Comparison of ENCODE assay signal across 16 cellular contexts in the genomic region with DNA sequence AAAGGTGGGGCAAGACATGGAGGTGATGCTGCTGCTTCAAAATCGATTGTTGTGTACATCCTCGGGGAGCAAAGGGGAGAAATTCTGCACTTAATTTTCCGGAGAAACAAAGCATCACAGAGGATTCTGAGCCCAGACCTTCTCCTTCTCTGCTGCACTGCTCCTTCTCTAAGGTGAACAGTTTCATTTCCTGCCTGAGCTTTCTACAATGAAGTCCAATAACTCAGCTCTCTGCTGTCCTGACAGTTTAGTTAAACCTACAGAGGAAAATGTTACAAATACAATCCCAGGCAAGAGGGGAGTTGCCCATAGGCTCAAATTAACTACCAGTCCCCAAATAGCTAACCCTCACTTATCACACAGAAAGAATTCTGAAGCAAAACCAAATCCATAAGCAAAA.
A peak's percentile ranks its signal among the peaks of the same experiment; 100 is the strongest.
DNase-seq lines count a peak whose midpoint lies in the region; ATAC-seq and TF ChIP-seq lines count a peak whose summit lies in the region.
"Had no signal": no experiment of that assay in that cellular context is flagged by ENCODE, and none has a peak within 500 bp of the region (broad histone marks: within the 10 kb centered on the region; RNA-seq: fewer than 3 reads in every experiment).

No MANE protein-coding gene starts in this region.

- TF ChIP-seq CTCF in PC-9 (conservative IDR thresholded peaks at IDR 0.05) (no peak), nephron (IDR thresholded peaks at IDR 0.05; ENCODE audit: unreplicated experiment in 3 of 3) (no peak), foreskin keratinocyte (conservative IDR thresholded peaks at IDR 0.05) (no peak)

- no peaks in the 10 kb centered on the region for H3K9me3 Mint-ChIP-seq in nephron
- no peaks in the 10 kb centered on the region for H3K9me3 Mint-ChIP-seq in CD4-positive, alpha-beta memory T cell
- H3K9me3 Mint-ChIP-seq: activated CD4-positive, alpha-beta T cell treated with anti-CD3 and anti-CD28 coated beads, Interleukin-2, amount 10 ng/mL, durations not matched to agents 7 days and 5 days; naive B cell had no signal

- H4K20me1 ChIP-seq in PC-9 (ENCODE audit: insufficient read depth) = no peaks in the 10 kb centered on the region

- no peak overlapping the region for H3K4me3 ChIP-seq in PC-9
- no peak overlapping the region for H3K4me3 ChIP-seq in CD4-positive, alpha-beta memory T cell (ENCODE audit: low read length in 2 of 2)
- H3K4me3 ChIP-seq: gastrocnemius medialis, right lobe of liver had no signal

- H3K27me3 Mint-ChIP-seq in nephron (ENCODE audit: low read depth) = no peaks in the 10 kb centered on the region
- peaks cover 0 to 2% of the 10 kb centered on the region in 2 donors for H3K27me3 Mint-ChIP-seq in CD4-positive, alpha-beta memory T cell
- H3K27me3 Mint-ChIP-seq: naive B cell had no signal

- peaks cover 99% of the 10 kb centered on the region for H3K79me2 ChIP-seq in PC-9 (ENCODE audit: low read depth)

- peaks cover 30% of the 10 kb centered on the region for H3F3A ChIP-seq in PC-9 (ENCODE audit: insufficient read depth, low read depth)

- CTCF ChIA-PET in PC-9 (lab: Charles Lee) = no interaction called here
- CTCF ChIA-PET in CD4-positive, alpha-beta memory T cell (lab: Charles Lee; ENCODE audit: partially characterized antibody) = no interaction called here

- peak; percentile 40 for ATAC-seq in GM18861 (IDR thresholded peaks at IDR 0.05; ENCODE audit: unreplicated experiment)
- peak; percentile 52 for ATAC-seq in GM21515 (IDR thresholded peaks at IDR 0.05; ENCODE audit: unreplicated experiment)
- ATAC-seq in foreskin keratinocyte = no peak
- ATAC-seq: gastrocnemius medialis, PC-3, right lobe of liver had no signal

- peaks cover 44% of the 10 kb centered on the region for H3K4me1 Mint-ChIP-seq in nephron
- peaks cover 0 to 7% (median 2%) of the 10 kb centered on the region in 4 donors for H3K4me1 Mint-ChIP-seq in CD4-positive, alpha-beta memory T cell

- H3K27ac ChIP-seq in PC-9 = peak overlapping the region; percentile 7; the same call in 1 of the 2 replicates
- no peak overlapping the region for H3K27ac ChIP-seq in foreskin keratinocyte
- H3K27ac ChIP-seq in CD4-positive, alpha-beta memory T cell (ENCODE audit: low read depth, low read length) = no peak overlapping the region
- H3K27ac ChIP-seq: gastrocnemius medialis, right lobe of liver had no signal

- no TSS peak for BruUV-seq in PC-9 (replicated peaks; lab: Mats Ljungman, UMichigan)

- peak overlapping the region in 2 of 3 experiments; percentile 12 to 15 for H3K4me3 Mint-ChIP-seq in nephron
- H3K4me3 Mint-ChIP-seq in CD4-positive, alpha-beta memory T cell = peak overlapping the region in 3 of 8 donors; percentile 1 to 53 (median 31)
- H3K4me3 Mint-ChIP-seq: activated CD4-positive, alpha-beta T cell treated with anti-CD3 and anti-CD28 coated beads, Interleukin-2, amount 10 ng/mL, durations not matched to agents 7 days and 5 days; brain; naive B cell had no signal

- H3K9me3 ChIP-seq in PC-9 (ENCODE audit: insufficient read depth, low read depth) = no peaks in the 10 kb centered on the region; the same call in 1 of the 2 replicates
- no peaks in the 10 kb centered on the region for H3K9me3 ChIP-seq in CD4-positive, alpha-beta memory T cell (ENCODE audit: control insufficient read depth in 1 of 2, low read length in 2 of 2)
- H3K9me3 ChIP-seq: gastrocnemius medialis, right lobe of liver had no signal

- intact Hi-C loops in PC-9 (cut with micrococcal nuclease; ENCODE audit: unreplicated experiment) = no loop called here
- intact Hi-C loops in CD4-positive, alpha-beta memory T cell (cut with micrococcal nuclease) = no loop called here

- H3K36me3 Mint-ChIP-seq in nephron (ENCODE audit: low read depth) = no peaks in the 10 kb centered on the region
- no peaks in the 10 kb centered on the region for H3K36me3 Mint-ChIP-seq in CD4-positive, alpha-beta memory T cell
- H3K36me3 Mint-ChIP-seq: brain, naive B cell had no signal

- POLR2A ChIA-PET in PC-9 (lab: Charles Lee; ENCODE audit: unreplicated experiment) = interaction anchor here (0.5 kb wide), 1 partner anchor 108 kb away, joined by 4 read pairs; no protein-coding TSS in a partner anchor
- POLR2A ChIA-PET in CD4-positive, alpha-beta memory T cell (lab: Charles Lee; ENCODE audit: partially characterized antibody) = no interaction called here

- H3K4me2 ChIP-seq in PC-9 = no peak overlapping the region

- H3K4me1 ChIP-seq in PC-9 (replicated peaks; ENCODE audit: insufficient read depth) = peaks cover 58% of the 10 kb centered on the region
- H3K4me1 ChIP-seq in foreskin keratinocyte = peaks cover 26% of the 10 kb centered on the region
- H3K4me1 ChIP-seq in CD4-positive, alpha-beta memory T cell (ENCODE audit: insufficient read depth, low read length) = no peaks in the 10 kb centered on the region
- H3K4me1 ChIP-seq: gastrocnemius medialis, right lobe of liver had no signal

- H3K36me3 ChIP-seq in PC-9 (ENCODE audit: low read depth) = 0 out of 2 replicates have a peak, but pooled peaks cover 4% of the 10 kb centered on the region
- H3K36me3 ChIP-seq in CD4-positive, alpha-beta memory T cell (ENCODE audit: insufficient read depth, low read length) = no peaks in the 10 kb centered on the region
- H3K36me3 ChIP-seq: gastrocnemius medialis, right lobe of liver had no signal

- H2AFZ ChIP-seq in PC-9 = no peak overlapping the region

- DNase-seq in PC-9 = no peak
- no peak for DNase-seq in foreskin keratinocyte
- DNase-seq in Ammon's horn (ENCODE audit: low spot score) = no peak
- no peak for DNase-seq in CD4-positive, alpha-beta memory T cell
- DNase-seq: activated CD4-positive, alpha-beta T cell treated with anti-CD3 and anti-CD28 coated beads, Interleukin-2, amount 10 ng/mL, durations not matched to agents 7 days and 5 days; effector CD8-positive, alpha-beta T cell; gastrocnemius medialis; naive B cell; NCI-H446 treated with DMSO at 0.1 percent for 48 hours; PC-3; right lobe of liver; T-helper 1 cell had no signal

- no peaks in the 10 kb centered on the region for H3K9me2 ChIP-seq in PC-9 (ENCODE audit: insufficient read depth)

- H3K27me3 ChIP-seq in PC-9 (ENCODE audit: insufficient read depth, low read depth) = no peaks in the 10 kb centered on the region
- no peaks in the 10 kb centered on the region for H3K27me3 ChIP-seq in foreskin keratinocyte
- H3K27me3 ChIP-seq in CD4-positive, alpha-beta memory T cell (ENCODE audit: insufficient read depth, low read length) = no peaks in the 10 kb centered on the region
- H3K27me3 ChIP-seq: gastrocnemius medialis, right lobe of liver had no signal

- H3K27ac Mint-ChIP-seq in nephron = peak overlapping the region; percentile 83 to 92 (median 87)
- H3K27ac Mint-ChIP-seq in CD4-positive, alpha-beta memory T cell = peak overlapping the region in 2 of 7 donors; percentile 2 to 4
- H3K27ac Mint-ChIP-seq: activated CD4-positive, alpha-beta T cell treated with anti-CD3 and anti-CD28 coated beads, Interleukin-2, amount 10 ng/mL, durations not matched to agents 7 days and 5 days had no signal
